Comparison of ENCODE assay signal across 6 cellular contexts in the genomic region with DNA sequence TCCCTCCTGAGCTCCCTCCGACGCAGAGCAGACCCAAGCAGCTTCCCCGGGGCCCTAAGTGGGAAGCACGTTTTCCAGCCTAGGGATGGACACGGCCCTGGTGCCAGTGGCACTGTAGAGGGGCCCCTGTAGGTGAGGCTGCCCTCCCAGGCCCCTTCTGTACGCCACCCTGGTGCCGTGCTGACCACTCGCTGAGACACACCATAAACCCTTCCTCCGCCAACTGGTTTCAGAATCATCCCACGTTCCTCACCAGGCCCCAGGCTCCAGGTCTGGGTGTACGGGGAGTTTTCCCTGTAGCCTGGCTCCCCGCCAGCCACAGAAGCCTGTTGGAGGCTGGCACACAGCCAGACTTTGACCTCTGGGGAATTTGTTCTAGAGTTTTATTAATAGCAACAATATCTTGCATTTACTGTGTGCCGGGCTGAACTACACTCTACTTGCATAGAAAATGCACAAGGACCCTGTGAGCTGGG.
DNase-seq lines count a peak whose midpoint lies in the region; ATAC-seq and TF ChIP-seq lines count a peak whose summit lies in the region.

No MANE protein-coding gene starts in this region.

- no peak for TF ChIP-seq CTCF in astrocyte of the cerebellum (IDR thresholded peaks at IDR 0.05; ENCODE audit: low read depth, low read length, missing control alignments)

- in situ Hi-C loops in astrocyte of the cerebellum (cut with HindIII; ENCODE audit: low sequenced_read_pairs) = no loop called here

- H3K4me3 ChIP-seq in astrocyte of the cerebellum (ENCODE audit: low read depth, low read length) = no peak overlapping the region

- ATAC-seq in GM18519 (IDR thresholded peaks at IDR 0.05; ENCODE audit: low FRiP score, unreplicated experiment) = no peak
- ATAC-seq in HG03354 (IDR thresholded peaks at IDR 0.05; ENCODE audit: poor library complexity, severe bottlenecking, unreplicated experiment) = no peak

- DNase-seq in HuH-7.5 (ENCODE audit: low spot score) (peak; percentile 71), astrocyte of the cerebellum (ENCODE audit: low read depth) (peak; percentile 63), non-pigmented ciliary epithelial cell (ENCODE audit: low read depth) (peak; percentile 53)
- no peak for DNase-seq in activated naive CD4-positive, alpha-beta T cell treated with Interleukin-2 at 50 U/mL for 16 hours
